In genomic region chr3:56801597-56802410, GRCh38 we compare ENCODE assay signal across 1 cellular context.
TF ChIP-seq lines count a peak whose summit lies in the region.

ARHGEF3 (minus strand) TSS chr3:56801949; CDS start chr3:56801798, 151 bp downstream.

TF ChIP-seq in K562, 482 proteins besides CTCF, POLR2A, EP300 and RAD21 (continued from another document and continues in another):
- TF ChIP-seq RFX5 (IDR thresholded peaks at IDR 0.05; ENCODE audit: low read depth, low read length) = no peak
- no peak for TF ChIP-seq ZNF24 (IDR thresholded peaks at IDR 0.05)
- no peak for TF ChIP-seq NFXL1 (CRISPR knock-in tag; IDR thresholded peaks at IDR 0.05)
- TF ChIP-seq ZFX (CRISPR knock-in tag; IDR thresholded peaks at IDR 0.05) = peak; percentile 18; the same call in 1 of the 2 replicates
- no peak for TF ChIP-seq C11orf30 (IDR thresholded peaks at IDR 0.05; ENCODE audit: low read depth)
- TF ChIP-seq E2F6 (IDR thresholded peaks at IDR 0.05; ENCODE audit: borderline replicate concordance in 1 of 2, extremely low read depth in 1 of 2, insufficient read depth in 1 of 2, insufficient read length in 1 of 2, low read depth in 1 of 2, low read length in 1 of 2, poor library complexity in 1 of 2, severe bottlenecking in 1 of 2) = peak; percentile 96 to 99
- TF ChIP-seq CBX5 (IDR thresholded peaks at IDR 0.05; ENCODE audit: borderline replicate concordance, low read depth) = no peak
- no peak for TF ChIP-seq TAL1 (IDR thresholded peaks at IDR 0.05)
- no peak for TF ChIP-seq POLR2B (IDR thresholded peaks at IDR 0.05; ENCODE audit: low read depth, partially characterized antibody)
- TF ChIP-seq ZMIZ1 (IDR thresholded peaks at IDR 0.05; ENCODE audit: low read depth in 2 of 2, low read length in 2 of 2) = no peak
- no peak for TF ChIP-seq HDAC2 (IDR thresholded peaks at IDR 0.05)
- TF ChIP-seq ZC3H8 (IDR thresholded peaks at IDR 0.05) = no peak
- no peak for TF ChIP-seq AFF1 (IDR thresholded peaks at IDR 0.05; ENCODE audit: low read depth in 1 of 2, partially characterized antibody in 2 of 2)
- no peak for TF ChIP-seq ARID2 (IDR thresholded peaks at IDR 0.05)
- 0 out of 2 replicates have a peak, but pooled peaks have one; percentile 15 for TF ChIP-seq CREB3L1 (IDR thresholded peaks at IDR 0.05; ENCODE audit: borderline replicate concordance, low read depth)
- no peak for TF ChIP-seq ELK3 (CRISPR knock-in tag; IDR thresholded peaks at IDR 0.05)
- no peak for TF ChIP-seq CREB3 (tag; conservative IDR thresholded peaks at IDR 0.05; ENCODE audit: low read depth)
- TF ChIP-seq ZNF511 (CRISPR knock-in tag; IDR thresholded peaks at IDR 0.05) = no peak
- TF ChIP-seq CGGBP1 (CRISPR knock-in tag; IDR thresholded peaks at IDR 0.05) = no peak
- peak; percentile 99 for TF ChIP-seq L3MBTL2 (IDR thresholded peaks at IDR 0.05)
- TF ChIP-seq MTA3 (IDR thresholded peaks at IDR 0.05; ENCODE audit: borderline replicate concordance) = 0 out of 2 replicates have a peak, but pooled peaks have one; percentile 31
- TF ChIP-seq CEBPZ (IDR thresholded peaks at IDR 0.05; ENCODE audit: borderline replicate concordance, low read depth, low read length) = no peak
- no peak for TF ChIP-seq NR2F6 (CRISPR knock-in tag; IDR thresholded peaks at IDR 0.05)
- no peak for TF ChIP-seq HOXB6 (CRISPR knock-in tag; IDR thresholded peaks at IDR 0.05; ENCODE audit: borderline replicate concordance)
- no peak for TF ChIP-seq KAT7 (CRISPR knock-in tag; IDR thresholded peaks at IDR 0.05; ENCODE audit: borderline replicate concordance)
- TF ChIP-seq TRIM25 (IDR thresholded peaks at IDR 0.05; ENCODE audit: borderline replicate concordance) = no peak
- no peak for TF ChIP-seq BRD4 (IDR thresholded peaks at IDR 0.05)
- TF ChIP-seq SUPT5H (IDR thresholded peaks at IDR 0.05) = no peak
- no peak for TF ChIP-seq TGIF2 (CRISPR knock-in tag; IDR thresholded peaks at IDR 0.05)
- TF ChIP-seq SIRT6 (IDR thresholded peaks at IDR 0.05; ENCODE audit: low read depth, low read length) = no peak
- TF ChIP-seq FOXK1 (CRISPR knock-in tag; IDR thresholded peaks at IDR 0.05; ENCODE audit: borderline replicate concordance) = no peak
- no peak for TF ChIP-seq ZNF277 (CRISPR knock-in tag; IDR thresholded peaks at IDR 0.05; ENCODE audit: borderline replicate concordance)
- TF ChIP-seq SLC30A9 (CRISPR knock-in tag; IDR thresholded peaks at IDR 0.05) = no peak
- TF ChIP-seq ZKSCAN8 (CRISPR knock-in tag; IDR thresholded peaks at IDR 0.05) = no peak
- no peak for TF ChIP-seq SNIP1 (IDR thresholded peaks at IDR 0.05; ENCODE audit: low read depth)
- no peak for TF ChIP-seq ELF4 (CRISPR knock-in tag; IDR thresholded peaks at IDR 0.05)
- no peak for TF ChIP-seq NELFE (IDR thresholded peaks at IDR 0.05; ENCODE audit: insufficient read depth, insufficient read length)
